26 cellular contexts compared by ENCODE assay signal in the genomic region with DNA sequence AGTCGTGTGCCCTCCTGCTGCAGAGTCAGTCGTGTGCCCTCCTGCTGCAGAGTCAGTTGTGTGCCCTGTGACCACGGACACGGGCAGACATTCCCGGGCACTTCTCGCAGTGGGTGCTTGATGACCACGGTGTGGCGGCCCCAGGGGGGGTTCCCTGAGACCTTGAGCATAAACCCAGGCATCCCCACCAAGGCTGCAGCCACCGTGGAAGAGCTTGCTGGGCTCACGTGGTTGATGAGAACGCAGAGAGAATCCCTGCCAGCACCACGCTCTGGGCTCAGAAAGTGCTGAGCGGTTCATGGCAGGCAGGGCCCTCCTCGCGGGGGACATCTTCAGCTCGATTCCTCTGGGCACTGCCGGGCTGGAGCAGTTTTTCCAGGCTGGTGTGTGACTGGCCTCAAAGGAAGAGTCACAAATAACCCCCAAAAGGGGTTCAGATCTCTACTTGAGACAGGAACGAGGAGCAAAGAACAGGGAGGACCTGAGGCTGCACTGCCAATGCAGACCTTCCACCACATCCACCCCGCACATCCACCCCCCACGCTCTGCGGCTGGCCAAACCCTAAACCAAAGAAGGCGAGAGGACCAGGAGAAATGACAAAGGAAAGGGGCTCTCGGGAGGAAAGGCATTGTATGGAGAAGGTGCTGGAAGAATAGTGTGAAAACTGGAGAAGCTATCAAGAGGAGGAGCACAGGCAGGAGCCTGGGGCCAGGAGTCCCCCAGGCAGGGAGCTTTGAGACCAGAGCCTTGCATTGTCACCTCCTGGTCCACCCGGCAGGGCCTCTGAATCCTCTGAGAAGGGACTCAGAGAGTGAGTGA.
"Had no signal": no experiment of that assay in that cellular context is flagged by ENCODE, and none has a peak within 500 bp of the region (broad histone marks: within the 10 kb centered on the region; RNA-seq: fewer than 3 reads in every experiment).

No MANE protein-coding gene starts in this region.

- H3K36me3 Mint-ChIP-seq: activated naive CD4-positive, alpha-beta T cell treated with anti-CD3 and anti-CD28 coated beads, Interleukin-2, amount 50 U/mL, for 72 hours had no signal

- H3K36me3 ChIP-seq: gastrocnemius medialis, left ventricle myocardium inferior, pancreas, transverse colon, vagina had no signal

- ATAC-seq: activated CD8-positive, alpha-beta T cell treated with anti-CD3 and anti-CD28 coated beads for 36 hours; activated naive CD4-positive, alpha-beta T cell treated with anti-CD3 and anti-CD28 coated beads, Interleukin-2, amount 50 U/mL, for 72 hours; activated T-cell treated with anti-CD3 and anti-CD28 coated beads, Interleukin-2, amount 50 U/mL, for 4 hours; activated T-helper 17 cell treated with anti-CD3 and anti-CD28 coated beads, Interleukin-2, amount 50 U/mL, for 72 hours; gastrocnemius medialis; pancreas; psoas muscle had no signal

- H3K27me3 Mint-ChIP-seq: activated CD8-positive, alpha-beta T cell treated with anti-CD3 and anti-CD28 coated beads for 36 hours had no signal

- H3K4me1 Mint-ChIP-seq: activated T-helper 17 cell treated with anti-CD3 and anti-CD28 coated beads, Interleukin-2, amount 50 U/mL, for 72 hours had no signal

- H3K27ac ChIP-seq: coronary artery, dorsolateral prefrontal cortex, gastrocnemius medialis, left ventricle myocardium inferior, pancreas, psoas muscle, testis, transverse colon, vagina had no signal

- H3K9me3 Mint-ChIP-seq: activated CD8-positive, alpha-beta T cell treated with anti-CD3 and anti-CD28 coated beads for 36 hours; activated naive CD4-positive, alpha-beta T cell treated with anti-CD3 and anti-CD28 coated beads, Interleukin-2, amount 50 U/mL, for 72 hours; activated T-cell treated with anti-CD3 and anti-CD28 coated beads, Interleukin-2, amount 50 U/mL, for 4 hours; activated T-helper 17 cell treated with anti-CD3 and anti-CD28 coated beads, Interleukin-2, amount 50 U/mL, for 72 hours; nephron; T-helper 1 cell treated with Interleukin-12 subunit alpha and Interleukin-12 subunit beta and Interleukin-4 antibody, amounts not matched to agents 30 μg/mL and 1 μg/mL, for 36 hours had no signal

- H3K4me3 ChIP-seq: coronary artery, dorsolateral prefrontal cortex, gastrocnemius medialis, left ventricle myocardium inferior, pancreas, psoas muscle, testis, transverse colon, vagina had no signal

- H3K27me3 ChIP-seq: dorsolateral prefrontal cortex, gastrocnemius medialis, pancreas, testis, transverse colon, vagina had no signal

- H3K9me3 ChIP-seq: gastrocnemius medialis, left ventricle myocardium inferior, pancreas, psoas muscle, testis, transverse colon, vagina had no signal

- FAIRE-seq: islet of Langerhans, pancreas had no signal

- H3K4me1 ChIP-seq: left ventricle myocardium inferior had no signal

- H3K27ac Mint-ChIP-seq: activated CD8-positive, alpha-beta T cell treated with anti-CD3 and anti-CD28 coated beads for 36 hours; activated naive CD4-positive, alpha-beta T cell treated with anti-CD3 and anti-CD28 coated beads, Interleukin-2, amount 50 U/mL, for 72 hours; activated T-helper 17 cell treated with anti-CD3 and anti-CD28 coated beads, Interleukin-2, amount 50 U/mL, for 72 hours; nephron; T-helper 1 cell treated with Interleukin-12 subunit alpha and Interleukin-12 subunit beta and Interleukin-4 antibody, amounts not matched to agents 30 μg/mL and 1 μg/mL, for 36 hours had no signal

- DNase-seq: activated CD4-positive, alpha-beta T cell treated with anti-CD3 and anti-CD28 coated beads, Interleukin-2, amount 50 U/mL, for 1 hour; activated CD4-positive, CD25-positive, alpha-beta regulatory T cell treated with anti-CD3 and anti-CD28 coated beads, Interleukin-2, amount 50 U/mL, for 72 hours; activated CD8-positive, alpha-beta T cell treated with anti-CD3 and anti-CD28 coated beads for 36 hours; activated gamma-delta T cell treated with Interleukin-2 at 50 U/mL for 16 hours; activated T-cell treated with anti-CD3 and anti-CD28 coated beads, Interleukin-2, amount 50 U/mL, for 4 hours; effector memory CD4-positive, alpha-beta T cell; erythroblast; gastrocnemius medialis; glutamatergic neuron; left ventricle myocardium inferior; nucleus accumbens; stimulated activated CD4-positive, alpha-beta T cell treated with anti-CD3 and anti-CD28 coated beads, Interleukin-2, amount 100 ng/mL, for 48 hours; stimulated activated naive CD8-positive, alpha-beta T cell treated with anti-CD3 and anti-CD28 coated beads, Interleukin-15, Interleukin-2, amounts not matched to agents 100 U/mL and 50 U/mL, for 24 hours; T-helper 9 cell; testis; transverse colon had no signal

- H3K4me3 Mint-ChIP-seq: activated CD8-positive, alpha-beta T cell treated with anti-CD3 and anti-CD28 coated beads for 36 hours; activated T-cell treated with anti-CD3 and anti-CD28 coated beads, Interleukin-2, amount 50 U/mL, for 4 hours; activated T-helper 17 cell treated with anti-CD3 and anti-CD28 coated beads, Interleukin-2, amount 50 U/mL, for 72 hours; nephron; T-helper 1 cell treated with Interleukin-12 subunit alpha and Interleukin-12 subunit beta and Interleukin-4 antibody, amounts not matched to agents 30 μg/mL and 1 μg/mL, for 36 hours had no signal
